Comparison of ENCODE assay signal across 8 cellular contexts in the genomic region with DNA sequence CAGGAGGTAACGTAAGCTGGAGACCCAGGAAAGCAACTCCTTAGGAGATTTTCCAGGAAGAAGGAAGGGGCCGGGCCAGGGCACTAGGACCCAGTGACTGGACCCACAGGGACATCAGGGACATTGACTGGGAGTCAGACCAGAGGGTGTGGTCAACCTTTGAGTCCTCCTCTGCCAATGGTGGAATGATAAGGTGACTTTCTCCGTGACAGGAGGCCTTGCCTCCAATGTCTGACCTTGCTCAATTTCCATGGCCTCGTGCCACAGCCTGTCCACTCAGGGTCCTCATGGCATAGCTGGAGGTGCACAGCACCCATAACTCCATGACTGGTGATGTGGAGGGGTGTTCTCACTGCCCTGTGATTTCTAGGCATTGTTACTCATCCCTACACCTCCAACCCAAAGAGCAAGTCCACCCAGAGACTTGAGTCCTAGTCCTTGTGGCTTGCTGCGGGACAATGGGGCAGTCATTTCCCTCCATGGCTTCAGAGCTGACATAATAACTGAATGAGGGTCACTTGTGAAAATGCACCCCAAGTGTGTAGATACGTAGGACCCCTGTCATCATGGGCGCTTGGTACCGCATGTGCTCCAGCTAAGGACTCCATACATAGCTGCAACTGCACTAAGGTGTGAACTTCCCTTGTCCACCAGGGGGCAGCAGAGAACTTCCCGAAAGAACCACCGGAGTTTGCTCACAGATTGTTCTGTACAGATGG. TPM values are rescaled to one million over a fixed set of nuclear protein-coding genes. Genes with fewer than 3 reads are reported as not detected.
DNase-seq lines count a peak whose midpoint lies in the region; ATAC-seq and TF ChIP-seq lines count a peak whose summit lies in the region.

No MANE protein-coding gene starts in this region.

- no peaks in the 10 kb centered on the region for H3K79me2 ChIP-seq in PC-3 (ENCODE audit: low read length)

- POLR2A ChIA-PET in PC-3 (lab: Charles Lee; ENCODE audit: unreplicated experiment): no interaction called here
- POLR2A ChIA-PET in naive thymus-derived CD8-positive, alpha-beta T cell (lab: Charles Lee): no interaction called here

- no peak for TF ChIP-seq POLR2A in esophagus squamous epithelium (IDR thresholded peaks at IDR 0.05)

- 33 to 40% methylated on average over 5 to 8 of the region's 10 CpGs for WGBS in esophagus squamous epithelium, 2 donors

- no peaks in the 10 kb centered on the region for H3F3A ChIP-seq in PC-3 (ENCODE audit: low read length, unreplicated experiment)

- no peaks in the 10 kb centered on the region for H4K20me1 ChIP-seq in PC-3 (ENCODE audit: low read length)

- H3K27me3 ChIP-seq in PC-3 (ENCODE audit: low read length) (no peaks in the 10 kb centered on the region), esophagus squamous epithelium (peaks cover 0 to 21% (median 0%) of the 10 kb centered on the region in 4 donors)

- ATAC-seq in GM21515 (IDR thresholded peaks at IDR 0.05; ENCODE audit: unreplicated experiment): peak; percentile 78
- peak; percentile 90 for ATAC-seq in PC-3
- peak; percentile 73 to 78 for ATAC-seq in naive thymus-derived CD8-positive, alpha-beta T cell
- ATAC-seq in stimulated activated effector memory CD8-positive, alpha-beta T cell treated with anti-CD3 and anti-CD28 coated beads, Interleukin-12 subunit alpha, Interleukin-12 subunit beta, amount 100 ng/mL, for 72 hours: peak; percentile 78

- DNase-seq in Calu3: peak; percentile 88
- DNase-seq in KBM-7: peak; percentile 73
- peak; percentile 88 for DNase-seq in PC-3
- DNase-seq in activated T-cell treated with anti-CD3 and anti-CD28 coated beads for 4 hours: peak; percentile 79
- DNase-seq in esophagus squamous epithelium (lab: John Stamatoyannopoulos, UW): no peak
- peak; percentile 50 to 88 (median 72) for DNase-seq in naive thymus-derived CD8-positive, alpha-beta T cell
- peak; percentile 74 to 89 for DNase-seq in stimulated activated effector memory CD8-positive, alpha-beta T cell treated with anti-CD3 and anti-CD28 coated beads, Interleukin-12 subunit alpha, Interleukin-12 subunit beta, amount 100 ng/mL, for 72 hours (ENCODE audit: low spot score in 2 of 2)

- no TSS peak for BruUV-seq in Calu3 (replicated peaks; lab: Mats Ljungman, UMichigan)
- no TSS peak for BruUV-seq in PC-3 (replicated peaks; lab: Mats Ljungman, UMichigan)

- peaks cover 41% of the 10 kb centered on the region for H3K4me1 Mint-ChIP-seq in Calu3 (ENCODE audit: low read depth, unreplicated experiment)
- peaks cover 0 to 3% (median 0%) of the 10 kb centered on the region in 4 donors for H3K4me1 Mint-ChIP-seq in naive thymus-derived CD8-positive, alpha-beta T cell
- H3K4me1 Mint-ChIP-seq in stimulated activated effector memory CD8-positive, alpha-beta T cell treated with anti-CD3 and anti-CD28 coated beads, Interleukin-12 subunit alpha, Interleukin-12 subunit beta, amount 100 ng/mL, for 72 hours: no peaks in the 10 kb centered on the region

- peak overlapping the region; percentile 86 for H3K27ac Mint-ChIP-seq in Calu3 (ENCODE audit: unreplicated experiment)
- no peak overlapping the region for H3K27ac Mint-ChIP-seq in naive thymus-derived CD8-positive, alpha-beta T cell
- H3K27ac Mint-ChIP-seq in stimulated activated effector memory CD8-positive, alpha-beta T cell treated with anti-CD3 and anti-CD28 coated beads, Interleukin-12 subunit alpha, Interleukin-12 subunit beta, amount 100 ng/mL, for 72 hours: no peak overlapping the region

- H3K9ac ChIP-seq in PC-3 (ENCODE audit: low read length): no peak overlapping the region

- H3K9me2 ChIP-seq in PC-3 (replicated peaks; ENCODE audit: low read length): no peaks in the 10 kb centered on the region

- H3K4me3 Mint-ChIP-seq in Calu3 (ENCODE audit: low read depth, unreplicated experiment): peak overlapping the region; percentile 35
- H3K4me3 Mint-ChIP-seq in naive thymus-derived CD8-positive, alpha-beta T cell: no peak overlapping the region
- no peak overlapping the region for H3K4me3 Mint-ChIP-seq in stimulated activated effector memory CD8-positive, alpha-beta T cell treated with anti-CD3 and anti-CD28 coated beads, Interleukin-12 subunit alpha, Interleukin-12 subunit beta, amount 100 ng/mL, for 72 hours

- H3K36me3 ChIP-seq in PC-3 (ENCODE audit: low read depth, low read length): no peaks in the 10 kb centered on the region
- H3K36me3 ChIP-seq in esophagus squamous epithelium: no peaks in the 10 kb centered on the region

- no peak overlapping the region for H3K4me2 ChIP-seq in PC-3 (ENCODE audit: low read length)

- H3K9me3 ChIP-seq in PC-3 (ENCODE audit: low read length): no peaks in the 10 kb centered on the region
- H3K9me3 ChIP-seq in esophagus squamous epithelium: no peaks in the 10 kb centered on the region

- peaks cover 27% of the 10 kb centered on the region for H3K36me3 Mint-ChIP-seq in Calu3 (ENCODE audit: insufficient read depth, unreplicated experiment)
- no peaks in the 10 kb centered on the region for H3K36me3 Mint-ChIP-seq in naive thymus-derived CD8-positive, alpha-beta T cell
- H3K36me3 Mint-ChIP-seq in stimulated activated effector memory CD8-positive, alpha-beta T cell treated with anti-CD3 and anti-CD28 coated beads, Interleukin-12 subunit alpha, Interleukin-12 subunit beta, amount 100 ng/mL, for 72 hours: no peaks in the 10 kb centered on the region

- intact Hi-C loops in Calu3 (cut with micrococcal nuclease; ENCODE audit: unreplicated experiment) (loop anchor here (2.0 kb wide), 2 partner anchors 73 to 209 kb away; a partner anchor contains a TSS), PC-3 (cut with micrococcal nuclease) (loop anchor here (1.0 to 2.0 kb wide), 2 partner anchors 27 to 73 kb away; a partner anchor contains a TSS), esophagus squamous epithelium (cut with DNase I) (no loop called here)

- no peak overlapping the region for H2AFZ ChIP-seq in PC-3 (ENCODE audit: low read length)

- H3K27me3 Mint-ChIP-seq in Calu3 (ENCODE audit: unreplicated experiment): no peaks in the 10 kb centered on the region
- peaks cover 0 to 9% (median 6%) of the 10 kb centered on the region in 5 donors for H3K27me3 Mint-ChIP-seq in naive thymus-derived CD8-positive, alpha-beta T cell

- H3K4me3 ChIP-seq in PC-3 (ENCODE audit: low read length) (no peak overlapping the region), esophagus squamous epithelium (no peak overlapping the region)

- CTCF ChIA-PET in Calu3 (lab: Charles Lee) (interaction anchor here (0.6 to 2.8 kb wide), 14 partner anchors 12 to 345 kb away, joined by 3 to 24 read pairs (median 5); a partner anchor contains a TSS), PC-3 (lab: Charles Lee) (interaction anchor here (0.5 to 0.7 kb wide), 3 partner anchors 81 to 209 kb away, joined by 3 to 6 read pairs (median 5); no protein-coding TSS in a partner anchor)

- TF ChIP-seq CTCF in Calu3 (IDR thresholded peaks at IDR 0.05; ENCODE audit: unreplicated experiment) (peak; percentile 79), PC-3 (conservative IDR thresholded peaks at IDR 0.05; ENCODE audit: low read depth, low read length) (peak; percentile 82), esophagus squamous epithelium (IDR thresholded peaks at IDR 0.05) (peak; percentile 76 to 95 (median 90))

- H3K4me1 ChIP-seq in PC-3 (ENCODE audit: insufficient read depth, low read length) (peaks cover 11% of the 10 kb centered on the region), esophagus squamous epithelium (peaks cover 0 to 16% (median 2%) of the 10 kb centered on the region in 3 donors)

- no peaks in the 10 kb centered on the region for H3K9me3 Mint-ChIP-seq in Calu3 (ENCODE audit: low read depth, unreplicated experiment)
- H3K9me3 Mint-ChIP-seq in naive thymus-derived CD8-positive, alpha-beta T cell: peaks cover 0 to 1% (median 0%) of the 10 kb centered on the region in 9 donors
- no peaks in the 10 kb centered on the region for H3K9me3 Mint-ChIP-seq in stimulated activated effector memory CD8-positive, alpha-beta T cell treated with anti-CD3 and anti-CD28 coated beads, Interleukin-12 subunit alpha, Interleukin-12 subunit beta, amount 100 ng/mL, for 72 hours

- H3K27ac ChIP-seq in PC-3 (ENCODE audit: low read length) (no peak overlapping the region), esophagus squamous epithelium (no peak overlapping the region)

- in situ Hi-C loops in KBM-7 (cut with MboI; ENCODE audit: low pct_unique_long_range_greater_than_20kb, low sequenced_read_pairs): loop anchor here (10.0 kb wide), 1 partner anchor 203 kb away; no protein-coding TSS in a partner anchor

RNA-seq across cellular contexts. Expression of a gene that starts 4.1 kb away (rescaled TPM):
- total RNA-seq in Calu3 (2022): 2.7 and 3.9 TPM in 2 replicates
- total RNA-seq in PC-3 (2014; rRNA removed): 0.22 TPM in 1 of 2 replicates, not detected in the other
- total RNA-seq in esophagus squamous epithelium: 1 to 10 TPM in 1 of 4 donors, under 1 TPM in 1, not detected in 2; 0.19 to 2.5 TPM
- total RNA-seq in naive thymus-derived CD8-positive, alpha-beta T cell: not detected
- not detected for polyA plus RNA-seq in naive thymus-derived CD8-positive, alpha-beta T cell

RNA-seq across cellular contexts. Expression of a gene that starts 16.9 kb away (rescaled TPM):
- total RNA-seq in Calu3 (2022) (52.3 and 54.0 TPM in 2 replicates), PC-3 (2014; rRNA removed) (4.4 and 6.3 TPM in 2 replicates), esophagus squamous epithelium (1 to 10 TPM in 1 of 4 donors, not detected in 3; 1.2 TPM)
- total RNA-seq in naive thymus-derived CD8-positive, alpha-beta T cell: not detected
- polyA plus RNA-seq in naive thymus-derived CD8-positive, alpha-beta T cell: not detected
